2 cellular contexts compared by ENCODE assay signal in genomic region chr2:146696787-146697186, GRCh38.
A peak's percentile ranks its signal among the peaks of the same experiment; 100 is the strongest.
TF ChIP-seq lines count a peak whose summit lies in the region.

No MANE protein-coding gene starts in this region.

TF ChIP-seq in K562, 482 proteins besides CTCF, POLR2A, EP300 and RAD21:
- TF ChIP-seq HNRNPK (IDR thresholded peaks at IDR 0.05; ENCODE audit: low read depth, low read length, poor library complexity, severe bottlenecking), result peak; percentile 48

TF ChIP-seq in HepG2, 621 proteins besides CTCF, POLR2A, EP300 and RAD21:
- peak; percentile 89 for TF ChIP-seq PCBP2 (optimal IDR thresholded peaks at IDR 0.05; ENCODE audit: low read depth, low read length, poor library complexity, severe bottlenecking)
- peak; percentile 90; the same call in 1 of the 2 replicates for TF ChIP-seq PCBP1 (IDR thresholded peaks at IDR 0.05; ENCODE audit: borderline replicate concordance, low read depth, low read length)
- peak; percentile 98 for TF ChIP-seq HNRNPK (IDR thresholded peaks at IDR 0.05; ENCODE audit: low read depth, low read length, poor library complexity, severe bottlenecking)
